9 cellular contexts compared by ENCODE assay signal in genomic region chr10:128631801-128632241, GRCh38.
DNase-seq lines count a peak whose midpoint lies in the region; ATAC-seq and TF ChIP-seq lines count a peak whose summit lies in the region.
"Had no signal": no experiment of that assay in that cellular context is flagged by ENCODE, and none has a peak within 500 bp of the region (broad histone marks: within the 10 kb centered on the region; RNA-seq: fewer than 3 reads in every experiment).

No MANE protein-coding gene starts in this region.

- TF ChIP-seq EP300 in SK-N-SH (IDR thresholded peaks at IDR 0.05; ENCODE audit: borderline replicate concordance in 1 of 2, low read depth in 1 of 2, low read length in 1 of 2) (no peak), suprapubic skin (IDR thresholded peaks at IDR 0.05) (no peak)

- POLR2A ChIA-PET in SK-N-SH (lab: Yijun Ruan, JAX) (no interaction called here), PC-9 (lab: Charles Lee; ENCODE audit: unreplicated experiment) (no interaction called here)

- ATAC-seq in SK-N-SH treated with all-trans-retinoic acid at 6 μM for 48 hours: no peak
- no peak for ATAC-seq in HG02840 (IDR thresholded peaks at IDR 0.05; ENCODE audit: low FRiP score, unreplicated experiment)
- ATAC-seq in aorta (ENCODE audit: low FRiP score): no peak

- CTCF ChIA-PET in SK-N-SH (lab: Yijun Ruan, JAX) (interaction anchor here (0.8 to 2.1 kb wide), 16 partner anchors 9 to 388 kb away, joined by 3 to 10 read pairs (median 4); no protein-coding TSS in a partner anchor), PC-9 (lab: Charles Lee) (no interaction called here)

- H3K4me3 ChIP-seq in SK-N-SH (ENCODE audit: low read depth in 2 of 2, low read length in 1 of 2) (peak overlapping the region in 1 of 2 experiments; percentile 29; a peak in 1 of 4 replicates), PC-9 (no peak overlapping the region), suprapubic skin (no peak overlapping the region), aorta (ENCODE audit: low read length in 2 of 2) (no peak overlapping the region)

- peak; percentile 37 for TF ChIP-seq CTCF in SK-N-SH (IDR thresholded peaks at IDR 0.05)
- TF ChIP-seq CTCF in PC-9 (conservative IDR thresholded peaks at IDR 0.05): peak; percentile 45
- peak; percentile 48 for TF ChIP-seq CTCF in suprapubic skin (IDR thresholded peaks at IDR 0.05)

- H3K79me2 ChIP-seq in SK-N-SH (ENCODE audit: insufficient read depth) (no peaks in the 10 kb centered on the region), PC-9 (ENCODE audit: low read depth) (no peaks in the 10 kb centered on the region)

- intact Hi-C loops in PC-9 (cut with micrococcal nuclease; ENCODE audit: unreplicated experiment) (no loop called here), aorta (cut with DNase I) (no loop called here)

- 41% methylated on average over 12 of the region's 12 CpGs for WGBS in SK-N-SH (ENCODE audit: low lambda C conversion rate)
- WGBS in suprapubic skin: 25% methylated on average over 12 of the region's 12 CpGs
- 44 to 47% methylated on average over 12 of the region's 12 CpGs for WGBS in aorta, 2 donors

- H3K4me2 ChIP-seq in SK-N-SH (no peak overlapping the region), PC-9 (no peak overlapping the region)

- H3K9ac ChIP-seq in SK-N-SH: no peak overlapping the region

- H3K27ac ChIP-seq in SK-N-SH (ENCODE audit: low read depth in 2 of 2, low read length in 1 of 2) (no peak overlapping the region), PC-9 (no peak overlapping the region), suprapubic skin (no peak overlapping the region), aorta (ENCODE audit: low read depth in 1 of 2, low read length in 2 of 2) (no peak overlapping the region)

- H3K36me3 ChIP-seq in SK-N-SH (replicated peaks in 1 of 2; ENCODE audit: control insufficient read depth in 1 of 2, insufficient read depth in 2 of 2, low read length in 1 of 2) (no peaks in the 10 kb centered on the region), PC-9 (ENCODE audit: low read depth) (no peaks in the 10 kb centered on the region), suprapubic skin (no peaks in the 10 kb centered on the region), aorta (ENCODE audit: control insufficient read depth in 1 of 2, insufficient read depth in 2 of 2, low read length in 1 of 2) (no peaks in the 10 kb centered on the region)

- H2AFZ ChIP-seq in SK-N-SH (ENCODE audit: low read depth) (no peak overlapping the region), PC-9 (no peak overlapping the region)

- 0 out of 2 replicates have a peak, but pooled peaks cover 4% of the 10 kb centered on the region for H3K9me3 ChIP-seq in SK-N-SH
- H3K9me3 ChIP-seq in PC-9 (ENCODE audit: insufficient read depth, low read depth): no peaks in the 10 kb centered on the region
- H3K9me3 ChIP-seq in suprapubic skin: no peaks in the 10 kb centered on the region
- peaks cover 3% of the 10 kb centered on the region for H3K9me3 ChIP-seq in aorta (ENCODE audit: control insufficient read depth, low read length)

- H3F3A ChIP-seq in SK-N-SH (replicated peaks; ENCODE audit: insufficient read depth) (no peaks in the 10 kb centered on the region), PC-9 (ENCODE audit: insufficient read depth, low read depth) (no peaks in the 10 kb centered on the region)

- no TSS peak for BruUV-seq in PC-9 (replicated peaks; lab: Mats Ljungman, UMichigan)

- H4K20me1 ChIP-seq in SK-N-SH (ENCODE audit: insufficient read depth): no peaks in the 10 kb centered on the region
- no peaks in the 10 kb centered on the region for H4K20me1 ChIP-seq in PC-9 (ENCODE audit: insufficient read depth)

- no peaks in the 10 kb centered on the region for H3K9me2 ChIP-seq in SK-N-SH
- H3K9me2 ChIP-seq in PC-9 (ENCODE audit: insufficient read depth): no peaks in the 10 kb centered on the region

- TF ChIP-seq RAD21 in SK-N-SH (IDR thresholded peaks at IDR 0.05; ENCODE audit: low read length): peak; percentile 53

- DNase-seq in SK-N-SH (peak; percentile 36), PC-9 (no peak), fibroblast of the conjunctiva (ENCODE audit: low read depth) (peak; percentile 14), suprapubic skin (ENCODE audit: low spot score in 2 of 2) (peak in 1 of 2 donors; percentile 43), ureter (ENCODE audit: low spot score) (no peak), aorta (no peak)
- DNase-seq: stimulated activated CD4-positive, alpha-beta T cell treated with anti-CD3 and anti-CD28 coated beads, Interleukin-4, amount 100 ng/mL, for 24 hours had no signal

- TF ChIP-seq POLR2A in suprapubic skin (IDR thresholded peaks at IDR 0.05): no peak

- H3K4me1 ChIP-seq in SK-N-SH (ENCODE audit: control insufficient read depth in 1 of 2, insufficient read depth in 2 of 2, low read depth in 1 of 2, low read length in 1 of 2) (peaks cover 0 to 6% of the 10 kb centered on the region in 2 experiments; a peak in 1 of 4 replicates), PC-9 (replicated peaks; ENCODE audit: insufficient read depth) (no peaks in the 10 kb centered on the region), suprapubic skin (peaks cover 6% of the 10 kb centered on the region), aorta (ENCODE audit: control insufficient read depth in 1 of 2, insufficient read depth in 2 of 2, low read length in 2 of 2) (no peaks in the 10 kb centered on the region)

- H3K27me3 ChIP-seq in SK-N-SH (ENCODE audit: insufficient read depth): no peaks in the 10 kb centered on the region
- H3K27me3 ChIP-seq in PC-9 (ENCODE audit: insufficient read depth, low read depth): no peaks in the 10 kb centered on the region
- no peaks in the 10 kb centered on the region for H3K27me3 ChIP-seq in suprapubic skin
- H3K27me3 ChIP-seq in aorta (ENCODE audit: control insufficient read depth in 1 of 2, insufficient read depth in 2 of 2, low read length in 1 of 2): no peaks in the 10 kb centered on the region

TF ChIP-seq in SK-N-SH, 30 proteins besides CTCF, POLR2A, EP300 and RAD21:
- TF ChIP-seq SMC3 (IDR thresholded peaks at IDR 0.05; ENCODE audit: low read depth, low read length) (0 out of 2 replicates have a peak, but pooled peaks have one; percentile 9), USF2 (IDR thresholded peaks at IDR 0.05; ENCODE audit: borderline replicate concordance, low read depth, low read length) (no peak)

TF ChIP-seq in SK-N-SH treated with all-trans-retinoic acid at 6 μM for 48 hours, 23 proteins besides CTCF, POLR2A, EP300 and RAD21:
- TF ChIP-seq GLIS3 (CRISPR knock-in tag; IDR thresholded peaks at IDR 0.05) (no peak), ESRRG (CRISPR knock-in tag; IDR thresholded peaks at IDR 0.05) (no peak), RARB (CRISPR knock-in tag; IDR thresholded peaks at IDR 0.05) (no peak)

Comparison
In these comparisons a context has a peak if more than half of its experiments do, and no peak if none do; other contexts are left out.
1. DNase-seq: peak in SK-N-SH (single experiment) and fibroblast of the conjunctiva (single experiment); none in PC-9 (0 of 2), ureter (single experiment) and aorta (0 of 2).
2. Peak in every context shown above with its lines, with median percentiles within 50 percentile points of each other: CTCF ChIP-seq.